1 cellular context compared by ENCODE assay signal in the genomic region with DNA sequence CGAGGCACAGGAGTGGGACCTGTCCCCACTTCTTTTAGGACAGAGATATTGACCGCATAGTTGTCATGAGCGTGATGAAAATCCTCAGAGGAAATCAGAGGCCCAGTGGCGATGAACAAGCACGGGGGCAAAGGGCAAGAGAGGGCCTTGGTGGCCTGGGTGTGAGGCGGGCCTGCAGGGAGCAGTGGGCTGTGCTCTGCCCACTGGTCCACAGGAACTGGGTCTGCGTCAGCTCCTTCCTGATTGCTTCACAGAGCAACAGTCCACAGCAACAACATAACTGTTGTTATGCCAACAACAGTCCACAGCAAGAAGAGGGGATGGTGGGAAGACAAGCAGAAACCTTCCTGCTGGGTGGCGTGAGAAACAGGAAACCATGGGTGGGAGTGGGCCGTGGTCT.
A peak's percentile ranks its signal among the peaks of the same experiment; 100 is the strongest.
TF ChIP-seq lines count a peak whose summit lies in the region.

No MANE protein-coding gene starts in this region.

TF ChIP-seq in HepG2, 621 proteins besides CTCF, POLR2A, EP300 and RAD21 (continued from another document and continues in another):
- TF ChIP-seq, protein P1, sequence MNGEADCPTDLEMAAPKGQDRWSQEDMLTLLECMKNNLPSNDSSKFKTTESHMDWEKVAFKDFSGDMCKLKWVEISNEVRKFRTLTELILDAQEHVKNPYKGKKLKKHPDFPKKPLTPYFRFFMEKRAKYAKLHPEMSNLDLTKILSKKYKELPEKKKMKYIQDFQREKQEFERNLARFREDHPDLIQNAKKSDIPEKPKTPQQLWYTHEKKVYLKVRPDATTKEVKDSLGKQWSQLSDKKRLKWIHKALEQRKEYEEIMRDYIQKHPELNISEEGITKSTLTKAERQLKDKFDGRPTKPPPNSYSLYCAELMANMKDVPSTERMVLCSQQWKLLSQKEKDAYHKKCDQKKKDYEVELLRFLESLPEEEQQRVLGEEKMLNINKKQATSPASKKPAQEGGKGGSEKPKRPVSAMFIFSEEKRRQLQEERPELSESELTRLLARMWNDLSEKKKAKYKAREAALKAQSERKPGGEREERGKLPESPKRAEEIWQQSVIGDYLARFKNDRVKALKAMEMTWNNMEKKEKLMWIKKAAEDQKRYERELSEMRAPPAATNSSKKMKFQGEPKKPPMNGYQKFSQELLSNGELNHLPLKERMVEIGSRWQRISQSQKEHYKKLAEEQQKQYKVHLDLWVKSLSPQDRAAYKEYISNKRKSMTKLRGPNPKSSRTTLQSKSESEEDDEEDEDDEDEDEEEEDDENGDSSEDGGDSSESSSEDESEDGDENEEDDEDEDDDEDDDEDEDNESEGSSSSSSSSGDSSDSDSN (CRISPR knock-in tag; IDR thresholded peaks at IDR 0.05) = peak; percentile 38; the same call in 1 of the 2 replicates
- TF ChIP-seq TSC22D2 (CRISPR knock-in tag; IDR thresholded peaks at IDR 0.05; ENCODE audit: borderline replicate concordance) (no peak), TBL1XR1 (IDR thresholded peaks at IDR 0.05; ENCODE audit: borderline replicate concordance, low read length, partially characterized antibody) (peak; percentile 49), NFYC (CRISPR knock-in tag; IDR thresholded peaks at IDR 0.05) (0 out of 2 replicates have a peak, but pooled peaks have one; percentile 9), ZNF331 (CRISPR knock-in tag; IDR thresholded peaks at IDR 0.05) (peak; percentile 82), KDM3A (CRISPR knock-in tag; IDR thresholded peaks at IDR 0.05; ENCODE audit: low read depth) (no peak), NR2F1 (CRISPR knock-in tag; IDR thresholded peaks at IDR 0.05) (peak; percentile 43 to 63; a peak in 2 of 4 replicates), CEBPG (CRISPR knock-in tag; IDR thresholded peaks at IDR 0.05) (peak; percentile 88), RXRB (CRISPR knock-in tag; IDR thresholded peaks at IDR 0.05; ENCODE audit: borderline replicate concordance) (peak; percentile 47; the same call in 1 of the 2 replicates), GABPB1 (CRISPR knock-in tag; IDR thresholded peaks at IDR 0.05) (peak; percentile 56; the same call in 1 of the 2 replicates), RCOR2 (CRISPR knock-in tag; IDR thresholded peaks at IDR 0.05) (0 out of 2 replicates have a peak, but pooled peaks have one; percentile 41), ZNF713 (CRISPR knock-in tag; IDR thresholded peaks at IDR 0.05) (peak; percentile 37; the same call in 1 of the 2 replicates), KDM6A (CRISPR knock-in tag; IDR thresholded peaks at IDR 0.05; ENCODE audit: low read depth) (no peak), CEBPB (IDR thresholded peaks at IDR 0.05; ENCODE audit: borderline replicate concordance, low read depth, low read length) (peak; percentile 96), ZFY (CRISPR knock-in tag; IDR thresholded peaks at IDR 0.05) (peak; percentile 46; the same call in 1 of the 2 replicates), RFX3 (CRISPR knock-in tag; IDR thresholded peaks at IDR 0.05) (peak; percentile 69; the same call in 1 of the 2 replicates), MTA1 (CRISPR knock-in tag; IDR thresholded peaks at IDR 0.05; ENCODE audit: borderline replicate concordance) (peak; percentile 47; the same call in 1 of the 2 replicates), SALL1 (CRISPR knock-in tag; IDR thresholded peaks at IDR 0.05) (peak; percentile 20; the same call in 1 of the 2 replicates), POGZ (CRISPR knock-in tag; IDR thresholded peaks at IDR 0.05) (peak; percentile 56; the same call in 1 of the 2 replicates), GABPA (IDR thresholded peaks at IDR 0.05; ENCODE audit: low read depth, low read length) (0 out of 2 replicates have a peak, but pooled peaks have one; percentile 23), GABPA (CRISPR knock-in tag; IDR thresholded peaks at IDR 0.05; ENCODE audit: low read depth) (peak; percentile 62), HNF4G (IDR thresholded peaks at IDR 0.05; ENCODE audit: borderline replicate concordance, low read depth, low read length) (peak; percentile 33; the same call in 1 of the 2 replicates), HNF4G (CRISPR knock-in tag; IDR thresholded peaks at IDR 0.05; ENCODE audit: borderline replicate concordance, low read depth) (0 out of 2 replicates have a peak, but pooled peaks have one; percentile 17), RFX1 (IDR thresholded peaks at IDR 0.05) (peak; percentile 91)
- TF ChIP-seq, protein P2, sequence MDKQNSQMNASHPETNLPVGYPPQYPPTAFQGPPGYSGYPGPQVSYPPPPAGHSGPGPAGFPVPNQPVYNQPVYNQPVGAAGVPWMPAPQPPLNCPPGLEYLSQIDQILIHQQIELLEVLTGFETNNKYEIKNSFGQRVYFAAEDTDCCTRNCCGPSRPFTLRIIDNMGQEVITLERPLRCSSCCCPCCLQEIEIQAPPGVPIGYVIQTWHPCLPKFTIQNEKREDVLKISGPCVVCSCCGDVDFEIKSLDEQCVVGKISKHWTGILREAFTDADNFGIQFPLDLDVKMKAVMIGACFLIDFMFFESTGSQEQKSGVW (CRISPR knock-in tag; IDR thresholded peaks at IDR 0.05; ENCODE audit: borderline replicate concordance) = no peak
- TF ChIP-seq, protein P3, sequence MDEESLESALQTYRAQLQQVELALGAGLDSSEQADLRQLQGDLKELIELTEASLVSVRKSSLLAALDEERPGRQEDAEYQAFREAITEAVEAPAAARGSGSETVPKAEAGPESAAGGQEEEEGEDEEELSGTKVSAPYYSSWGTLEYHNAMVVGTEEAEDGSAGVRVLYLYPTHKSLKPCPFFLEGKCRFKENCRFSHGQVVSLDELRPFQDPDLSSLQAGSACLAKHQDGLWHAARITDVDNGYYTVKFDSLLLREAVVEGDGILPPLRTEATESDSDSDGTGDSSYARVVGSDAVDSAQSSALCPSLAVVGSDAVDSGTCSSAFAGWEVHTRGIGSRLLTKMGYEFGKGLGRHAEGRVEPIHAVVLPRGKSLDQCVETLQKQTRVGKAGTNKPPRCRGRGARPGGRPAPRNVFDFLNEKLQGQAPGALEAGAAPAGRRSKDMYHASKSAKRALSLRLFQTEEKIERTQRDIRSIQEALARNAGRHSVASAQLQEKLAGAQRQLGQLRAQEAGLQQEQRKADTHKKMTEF (CRISPR knock-in tag; IDR thresholded peaks at IDR 0.05) = 0 out of 2 replicates have a peak, but pooled peaks have one; percentile 28
- TF ChIP-seq, protein P4, sequence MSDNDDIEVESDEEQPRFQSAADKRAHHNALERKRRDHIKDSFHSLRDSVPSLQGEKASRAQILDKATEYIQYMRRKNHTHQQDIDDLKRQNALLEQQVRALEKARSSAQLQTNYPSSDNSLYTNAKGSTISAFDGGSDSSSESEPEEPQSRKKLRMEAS (IDR thresholded peaks at IDR 0.05) = peak; percentile 41; the same call in 1 of the 2 replicates
- TF ChIP-seq, protein P5, sequence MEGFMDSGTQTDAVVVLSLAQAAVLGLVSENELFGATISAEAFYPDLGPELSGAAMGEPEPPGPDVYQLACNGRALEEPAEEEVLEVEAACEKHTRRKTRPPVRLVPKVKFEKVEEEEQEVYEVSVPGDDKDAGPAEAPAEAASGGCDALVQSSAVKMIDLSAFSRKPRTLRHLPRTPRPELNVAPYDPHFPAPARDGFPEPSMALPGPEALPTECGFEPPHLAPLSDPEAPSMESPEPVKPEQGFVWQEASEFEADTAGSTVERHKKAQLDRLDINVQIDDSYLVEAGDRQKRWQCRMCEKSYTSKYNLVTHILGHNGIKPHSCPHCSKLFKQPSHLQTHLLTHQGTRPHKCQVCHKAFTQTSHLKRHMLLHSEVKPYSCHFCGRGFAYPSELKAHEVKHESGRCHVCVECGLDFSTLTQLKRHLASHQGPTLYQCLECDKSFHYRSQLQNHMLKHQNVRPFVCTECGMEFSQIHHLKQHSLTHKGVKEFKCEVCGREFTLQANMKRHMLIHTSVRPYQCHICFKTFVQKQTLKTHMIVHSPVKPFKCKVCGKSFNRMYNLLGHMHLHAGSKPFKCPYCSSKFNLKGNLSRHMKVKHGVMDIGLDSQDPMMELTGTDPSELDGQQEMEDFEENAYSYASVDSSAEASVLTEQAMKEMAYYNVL (CRISPR knock-in tag; IDR thresholded peaks at IDR 0.05; ENCODE audit: borderline replicate concordance) = 0 out of 2 replicates have a peak, but pooled peaks have one; percentile 35
- TF ChIP-seq, protein P6, sequence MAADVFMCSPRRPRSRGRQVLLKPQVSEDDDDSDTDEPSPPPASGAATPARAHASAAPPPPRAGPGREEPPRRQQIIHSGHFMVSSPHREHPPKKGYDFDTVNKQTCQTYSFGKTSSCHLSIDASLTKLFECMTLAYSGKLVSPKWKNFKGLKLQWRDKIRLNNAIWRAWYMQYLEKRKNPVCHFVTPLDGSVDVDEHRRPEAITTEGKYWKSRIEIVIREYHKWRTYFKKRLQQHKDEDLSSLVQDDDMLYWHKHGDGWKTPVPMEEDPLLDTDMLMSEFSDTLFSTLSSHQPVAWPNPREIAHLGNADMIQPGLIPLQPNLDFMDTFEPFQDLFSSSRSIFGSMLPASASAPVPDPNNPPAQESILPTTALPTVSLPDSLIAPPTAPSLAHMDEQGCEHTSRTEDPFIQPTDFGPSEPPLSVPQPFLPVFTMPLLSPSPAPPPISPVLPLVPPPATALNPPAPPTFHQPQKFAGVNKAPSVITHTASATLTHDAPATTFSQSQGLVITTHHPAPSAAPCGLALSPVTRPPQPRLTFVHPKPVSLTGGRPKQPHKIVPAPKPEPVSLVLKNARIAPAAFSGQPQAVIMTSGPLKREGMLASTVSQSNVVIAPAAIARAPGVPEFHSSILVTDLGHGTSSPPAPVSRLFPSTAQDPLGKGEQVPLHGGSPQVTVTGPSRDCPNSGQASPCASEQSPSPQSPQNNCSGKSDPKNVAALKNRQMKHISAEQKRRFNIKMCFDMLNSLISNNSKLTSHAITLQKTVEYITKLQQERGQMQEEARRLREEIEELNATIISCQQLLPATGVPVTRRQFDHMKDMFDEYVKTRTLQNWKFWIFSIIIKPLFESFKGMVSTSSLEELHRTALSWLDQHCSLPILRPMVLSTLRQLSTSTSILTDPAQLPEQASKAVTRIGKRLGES (CRISPR knock-in tag; IDR thresholded peaks at IDR 0.05; ENCODE audit: borderline replicate concordance) = no peak
- TF ChIP-seq, protein P7, sequence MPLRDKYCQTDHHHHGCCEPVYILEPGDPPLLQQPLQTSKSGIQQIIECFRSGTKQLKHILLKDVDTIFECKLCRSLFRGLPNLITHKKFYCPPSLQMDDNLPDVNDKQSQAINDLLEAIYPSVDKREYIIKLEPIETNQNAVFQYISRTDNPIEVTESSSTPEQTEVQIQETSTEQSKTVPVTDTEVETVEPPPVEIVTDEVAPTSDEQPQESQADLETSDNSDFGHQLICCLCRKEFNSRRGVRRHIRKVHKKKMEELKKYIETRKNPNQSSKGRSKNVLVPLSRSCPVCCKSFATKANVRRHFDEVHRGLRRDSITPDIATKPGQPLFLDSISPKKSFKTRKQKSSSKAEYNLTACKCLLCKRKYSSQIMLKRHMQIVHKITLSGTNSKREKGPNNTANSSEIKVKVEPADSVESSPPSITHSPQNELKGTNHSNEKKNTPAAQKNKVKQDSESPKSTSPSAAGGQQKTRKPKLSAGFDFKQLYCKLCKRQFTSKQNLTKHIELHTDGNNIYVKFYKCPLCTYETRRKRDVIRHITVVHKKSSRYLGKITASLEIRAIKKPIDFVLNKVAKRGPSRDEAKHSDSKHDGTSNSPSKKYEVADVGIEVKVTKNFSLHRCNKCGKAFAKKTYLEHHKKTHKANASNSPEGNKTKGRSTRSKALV (CRISPR knock-in tag; IDR thresholded peaks at IDR 0.05) = no peak
- TF ChIP-seq, protein P8, sequence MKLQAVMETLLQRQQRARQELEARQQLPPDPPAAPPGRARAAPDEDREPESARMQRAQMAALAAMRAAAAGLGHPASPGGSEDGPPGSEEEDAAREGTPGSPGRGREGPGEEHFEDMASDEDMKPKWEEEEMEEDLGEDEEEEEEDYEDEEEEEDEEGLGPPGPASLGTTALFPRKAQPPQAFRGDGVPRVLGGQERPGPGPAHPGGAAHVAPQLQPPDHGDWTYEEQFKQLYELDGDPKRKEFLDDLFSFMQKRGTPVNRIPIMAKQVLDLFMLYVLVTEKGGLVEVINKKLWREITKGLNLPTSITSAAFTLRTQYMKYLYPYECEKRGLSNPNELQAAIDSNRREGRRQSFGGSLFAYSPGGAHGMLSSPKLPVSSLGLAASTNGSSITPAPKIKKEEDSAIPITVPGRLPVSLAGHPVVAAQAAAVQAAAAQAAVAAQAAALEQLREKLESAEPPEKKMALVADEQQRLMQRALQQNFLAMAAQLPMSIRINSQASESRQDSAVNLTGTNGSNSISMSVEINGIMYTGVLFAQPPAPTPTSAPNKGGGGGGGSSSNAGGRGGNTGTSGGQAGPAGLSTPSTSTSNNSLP (IDR thresholded peaks at IDR 0.05; ENCODE audit: low read depth, low read length) = peak; percentile 64; the same call in 1 of the 2 replicates
- TF ChIP-seq, protein P9, sequence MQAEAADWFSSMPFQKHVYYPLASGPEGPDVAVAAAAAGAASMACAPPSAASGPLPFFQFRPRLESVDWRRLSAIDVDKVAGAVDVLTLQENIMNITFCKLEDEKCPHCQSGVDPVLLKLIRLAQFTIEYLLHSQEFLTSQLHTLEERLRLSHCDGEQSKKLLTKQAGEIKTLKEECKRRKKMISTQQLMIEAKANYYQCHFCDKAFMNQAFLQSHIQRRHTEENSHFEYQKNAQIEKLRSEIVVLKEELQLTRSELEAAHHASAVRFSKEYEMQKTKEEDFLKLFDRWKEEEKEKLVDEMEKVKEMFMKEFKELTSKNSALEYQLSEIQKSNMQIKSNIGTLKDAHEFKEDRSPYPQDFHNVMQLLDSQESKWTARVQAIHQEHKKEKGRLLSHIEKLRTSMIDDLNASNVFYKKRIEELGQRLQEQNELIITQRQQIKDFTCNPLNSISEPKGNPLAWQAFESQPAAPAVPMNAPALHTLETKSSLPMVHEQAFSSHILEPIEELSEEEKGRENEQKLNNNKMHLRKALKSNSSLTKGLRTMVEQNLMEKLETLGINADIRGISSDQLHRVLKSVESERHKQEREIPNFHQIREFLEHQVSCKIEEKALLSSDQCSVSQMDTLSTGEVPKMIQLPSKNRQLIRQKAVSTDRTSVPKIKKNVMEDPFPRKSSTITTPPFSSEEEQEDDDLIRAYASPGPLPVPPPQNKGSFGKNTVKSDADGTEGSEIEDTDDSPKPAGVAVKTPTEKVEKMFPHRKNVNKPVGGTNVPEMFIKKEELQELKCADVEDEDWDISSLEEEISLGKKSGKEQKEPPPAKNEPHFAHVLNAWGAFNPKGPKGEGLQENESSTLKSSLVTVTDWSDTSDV (CRISPR knock-in tag; IDR thresholded peaks at IDR 0.05) = no peak
- TF ChIP-seq, protein P10, sequence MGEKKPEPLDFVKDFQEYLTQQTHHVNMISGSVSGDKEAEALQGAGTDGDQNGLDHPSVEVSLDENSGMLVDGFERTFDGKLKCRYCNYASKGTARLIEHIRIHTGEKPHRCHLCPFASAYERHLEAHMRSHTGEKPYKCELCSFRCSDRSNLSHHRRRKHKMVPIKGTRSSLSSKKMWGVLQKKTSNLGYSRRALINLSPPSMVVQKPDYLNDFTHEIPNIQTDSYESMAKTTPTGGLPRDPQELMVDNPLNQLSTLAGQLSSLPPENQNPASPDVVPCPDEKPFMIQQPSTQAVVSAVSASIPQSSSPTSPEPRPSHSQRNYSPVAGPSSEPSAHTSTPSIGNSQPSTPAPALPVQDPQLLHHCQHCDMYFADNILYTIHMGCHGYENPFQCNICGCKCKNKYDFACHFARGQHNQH (CRISPR knock-in tag; IDR thresholded peaks at IDR 0.05) = peak; percentile 100
- TF ChIP-seq, protein P11, sequence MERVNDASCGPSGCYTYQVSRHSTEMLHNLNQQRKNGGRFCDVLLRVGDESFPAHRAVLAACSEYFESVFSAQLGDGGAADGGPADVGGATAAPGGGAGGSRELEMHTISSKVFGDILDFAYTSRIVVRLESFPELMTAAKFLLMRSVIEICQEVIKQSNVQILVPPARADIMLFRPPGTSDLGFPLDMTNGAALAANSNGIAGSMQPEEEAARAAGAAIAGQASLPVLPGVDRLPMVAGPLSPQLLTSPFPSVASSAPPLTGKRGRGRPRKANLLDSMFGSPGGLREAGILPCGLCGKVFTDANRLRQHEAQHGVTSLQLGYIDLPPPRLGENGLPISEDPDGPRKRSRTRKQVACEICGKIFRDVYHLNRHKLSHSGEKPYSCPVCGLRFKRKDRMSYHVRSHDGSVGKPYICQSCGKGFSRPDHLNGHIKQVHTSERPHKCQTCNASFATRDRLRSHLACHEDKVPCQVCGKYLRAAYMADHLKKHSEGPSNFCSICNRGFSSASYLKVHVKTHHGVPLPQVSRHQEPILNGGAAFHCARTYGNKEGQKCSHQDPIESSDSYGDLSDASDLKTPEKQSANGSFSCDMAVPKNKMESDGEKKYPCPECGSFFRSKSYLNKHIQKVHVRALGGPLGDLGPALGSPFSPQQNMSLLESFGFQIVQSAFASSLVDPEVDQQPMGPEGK (CRISPR knock-in tag; IDR thresholded peaks at IDR 0.05) = no peak
